Comparison of ENCODE assay signal across 26 cellular contexts in genomic region chr3:61612211-61612995, GRCh38. TPM values are rescaled to one million over a fixed set of nuclear protein-coding genes. Genes with fewer than 3 reads are reported as not detected.
DNase-seq lines count a peak whose midpoint lies in the region; ATAC-seq and TF ChIP-seq lines count a peak whose summit lies in the region.
"Had no signal": no experiment of that assay in that cellular context is flagged by ENCODE, and none has a peak within 500 bp of the region (broad histone marks: within the 10 kb centered on the region; RNA-seq: fewer than 3 reads in every experiment).

No MANE protein-coding gene starts in this region.

- no peaks in the 10 kb centered on the region for H3K4me1 Mint-ChIP-seq in activated CD4-positive, alpha-beta T cell treated with anti-CD3 and anti-CD28 coated beads, Interleukin-2, amount 10 ng/mL, durations not matched to agents 24 days and 14 days
- H3K4me1 Mint-ChIP-seq: activated CD8-positive, alpha-beta memory T cell treated with anti-CD3 and anti-CD28 coated beads, Interleukin-2, amount 10 ng/mL, durations not matched to agents 7 days and 5 days; activated naive CD8-positive, alpha-beta T cell treated with anti-CD3 and anti-CD28 coated beads, Interleukin-2, amount 50 U/mL, for 24 hours; CD4-positive, alpha-beta memory T cell; central memory CD8-positive, alpha-beta T cell; stimulated activated memory B cell treated with anti-CD40 and anti-IgM and Interleukin-4, amounts not matched to agents 10 μg/mL and 1 μg/mL and 100 μg/mL, for 72 hours had no signal

- H3K4me3 ChIP-seq in HEK293 (ENCODE audit: low read depth, low read length) (no peak overlapping the region), choroid plexus epithelial cell (ENCODE audit: low read depth, low read length) (no peak overlapping the region), right lobe of liver (no peak overlapping the region)
- H3K4me3 ChIP-seq: HAP-1, SJCRH30, thyroid gland had no signal

- TF ChIP-seq POLR2A in right lobe of liver (IDR thresholded peaks at IDR 0.05), result no peak

- intact Hi-C loops in right lobe of liver (cut with DNase I), result no loop called here
- intact Hi-C loops in activated CD4-positive, alpha-beta T cell treated with anti-CD3 and anti-CD28 coated beads, Interleukin-2, amount 10 ng/mL, durations not matched to agents 24 days and 14 days (cut with micrococcal nuclease), result no loop called here

- no peaks in the 10 kb centered on the region for H3K27me3 ChIP-seq in right lobe of liver
- H3K27me3 ChIP-seq: SJCRH30, thyroid gland had no signal

- CTCF ChIA-PET in HEK293 (lab: Yijun Ruan, JAX), result no interaction called here

- ATAC-seq in right lobe of liver, result peak; percentile 86 to 95 (median 89)
- ATAC-seq in GM18520 (IDR thresholded peaks at IDR 0.05; ENCODE audit: unreplicated experiment), result no peak
- ATAC-seq: activated CD8-positive, alpha-beta memory T cell treated with anti-CD3 and anti-CD28 coated beads, Interleukin-2, amount 10 ng/mL, durations not matched to agents 7 days and 5 days; activated naive CD8-positive, alpha-beta T cell treated with anti-CD3 and anti-CD28 coated beads, Interleukin-2, amount 50 U/mL, for 24 hours; stimulated activated memory B cell treated with anti-CD40 and anti-IgM and Interleukin-4, amounts not matched to agents 10 μg/mL and 1 μg/mL and 100 μg/mL, for 72 hours had no signal

- H3K27ac Mint-ChIP-seq in activated CD4-positive, alpha-beta T cell treated with anti-CD3 and anti-CD28 coated beads, Interleukin-2, amount 10 ng/mL, durations not matched to agents 24 days and 14 days, result no peak overlapping the region
- H3K27ac Mint-ChIP-seq: activated CD8-positive, alpha-beta memory T cell treated with anti-CD3 and anti-CD28 coated beads, Interleukin-2, amount 10 ng/mL, durations not matched to agents 7 days and 5 days; activated naive CD8-positive, alpha-beta T cell treated with anti-CD3 and anti-CD28 coated beads, Interleukin-2, amount 50 U/mL, for 24 hours; activated T-helper 2 cell treated with anti-CD3 and anti-CD28 coated beads, Interferon-gamma antibody, Interleukin-2, Interleukin-4, amounts not matched to agents 10 μg/mL and 5 μg/mL and 100 μg/mL, durations not matched to agents 14 hours and 24 hours and 36 hours; CD4-positive, alpha-beta memory T cell; stimulated activated memory B cell treated with anti-CD40 and anti-IgM and Interleukin-4, amounts not matched to agents 10 μg/mL and 1 μg/mL and 100 μg/mL, for 72 hours; T-helper 2 cell treated with Interferon-gamma antibody and Interleukin-4, amounts not matched to agents 5 μg/mL and 100 μg/mL, for 36 hours had no signal

- no peaks in the 10 kb centered on the region for H3K36me3 ChIP-seq in HEK293 (ENCODE audit: control insufficient read depth in 2 of 2, insufficient read depth in 1 of 2, low read length in 2 of 2)
- H3K36me3 ChIP-seq in right lobe of liver, result no peaks in the 10 kb centered on the region
- H3K36me3 ChIP-seq: HAP-1, SJCRH30, thyroid gland had no signal

- H3K27ac ChIP-seq in HEK293 (ENCODE audit: extremely low read depth, low read depth, low read length) (no peak overlapping the region), right lobe of liver (no peak overlapping the region)
- H3K27ac ChIP-seq: KMS-11, SJCRH30, thyroid gland had no signal

- no peaks in the 10 kb centered on the region for H3K4me1 ChIP-seq in HEK293 (ENCODE audit: control insufficient read depth, insufficient read depth, low read length)
- peaks cover 0 to 29% (median 0%) of the 10 kb centered on the region in 4 donors for H3K4me1 ChIP-seq in right lobe of liver
- H3K4me1 ChIP-seq: SJCRH30 had no signal

- POLR2A ChIA-PET in HEK293 (lab: Yijun Ruan, JAX), result no interaction called here

- TF ChIP-seq CTCF in HEK293 (tag by site-specific recombination; IDR thresholded peaks at IDR 0.05), result no peak
- no peak for TF ChIP-seq CTCF in choroid plexus epithelial cell (conservative IDR thresholded peaks at IDR 0.05; ENCODE audit: low read depth, low read length)
- no peak for TF ChIP-seq CTCF in right lobe of liver (IDR thresholded peaks at IDR 0.05)

- DNase-seq in ACHN (peak; percentile 27), choroid plexus epithelial cell (ENCODE audit: low read depth) (peak; percentile 91), right lobe of liver (peak in 1 of 3 donors; percentile 59), NCI-H748 (lab: John Stamatoyannopoulos, UW; ENCODE audit: unreplicated experiment) (no peak), NCI-H1092 treated with DMSO at 0.1 percent for 48 hours (lab: John Stamatoyannopoulos, UW) (no peak)
- DNase-seq in activated CD4-positive, alpha-beta T cell treated with anti-CD3 and anti-CD28 coated beads, Interleukin-2, amount 10 ng/mL, durations not matched to agents 24 days and 14 days, result no peak
- DNase-seq: activated CD4-positive, alpha-beta T cell treated with anti-CD3 and anti-CD28 coated beads for 1 hour; activated CD8-positive, alpha-beta memory T cell treated with anti-CD3 and anti-CD28 coated beads, Interleukin-2, amount 10 ng/mL, durations not matched to agents 7 days and 5 days; activated naive CD8-positive, alpha-beta T cell treated with anti-CD3 and anti-CD28 coated beads, Interleukin-2, amount 50 U/mL, for 24 hours; CD4-positive, alpha-beta memory T cell; effector CD4-positive, alpha-beta T cell; hippocampal formation; kidney glomerular epithelial cell; NCI-H1105; NCI-H748 treated with DMSO at 0.1 percent for 48 hours; OCI-M1; SJCRH30; thyroid gland had no signal

- no peaks in the 10 kb centered on the region for H3K9me3 Mint-ChIP-seq in activated CD4-positive, alpha-beta T cell treated with anti-CD3 and anti-CD28 coated beads, Interleukin-2, amount 10 ng/mL, durations not matched to agents 24 days and 14 days
- H3K9me3 Mint-ChIP-seq: activated naive CD8-positive, alpha-beta T cell treated with anti-CD3 and anti-CD28 coated beads, Interleukin-2, amount 50 U/mL, for 24 hours; activated T-helper 2 cell treated with anti-CD3 and anti-CD28 coated beads, Interferon-gamma antibody, Interleukin-2, Interleukin-4, amounts not matched to agents 10 μg/mL and 5 μg/mL and 100 μg/mL, durations not matched to agents 14 hours and 24 hours and 36 hours; T-helper 2 cell treated with Interferon-gamma antibody and Interleukin-4, amounts not matched to agents 5 μg/mL and 100 μg/mL, for 36 hours had no signal

- H3K9me3 ChIP-seq in HEK293 (ENCODE audit: control insufficient read depth, insufficient read depth, low read depth, low read length), result no peaks in the 10 kb centered on the region
- H3K9me3 ChIP-seq in right lobe of liver, result no peaks in the 10 kb centered on the region
- H3K9me3 ChIP-seq: HAP-1, SJCRH30, thyroid gland had no signal

- H3K4me3 Mint-ChIP-seq in activated CD4-positive, alpha-beta T cell treated with anti-CD3 and anti-CD28 coated beads, Interleukin-2, amount 10 ng/mL, durations not matched to agents 24 days and 14 days, result no peak overlapping the region
- H3K4me3 Mint-ChIP-seq: activated CD8-positive, alpha-beta memory T cell treated with anti-CD3 and anti-CD28 coated beads, Interleukin-2, amount 10 ng/mL, durations not matched to agents 7 days and 5 days; activated naive CD8-positive, alpha-beta T cell treated with anti-CD3 and anti-CD28 coated beads, Interleukin-2, amount 50 U/mL, for 24 hours; CD4-positive, alpha-beta memory T cell; central memory CD8-positive, alpha-beta T cell; stimulated activated memory B cell treated with anti-CD40 and anti-IgM and Interleukin-4, amounts not matched to agents 10 μg/mL and 1 μg/mL and 100 μg/mL, for 72 hours; T-helper 2 cell treated with Interferon-gamma antibody and Interleukin-4, amounts not matched to agents 5 μg/mL and 100 μg/mL, for 36 hours had no signal

- no peaks in the 10 kb centered on the region for H3K36me3 Mint-ChIP-seq in activated CD4-positive, alpha-beta T cell treated with anti-CD3 and anti-CD28 coated beads, Interleukin-2, amount 10 ng/mL, durations not matched to agents 24 days and 14 days (ENCODE audit: low read depth)
- H3K36me3 Mint-ChIP-seq: activated CD8-positive, alpha-beta memory T cell treated with anti-CD3 and anti-CD28 coated beads, Interleukin-2, amount 10 ng/mL, durations not matched to agents 7 days and 5 days; CD4-positive, alpha-beta memory T cell; stimulated activated memory B cell treated with anti-CD40 and anti-IgM and Interleukin-4, amounts not matched to agents 10 μg/mL and 1 μg/mL and 100 μg/mL, for 72 hours had no signal

- in situ Hi-C loops in ACHN (cut with HindIII; ENCODE audit: low pct_ligation_motif_present, low pct_unique_long_range_greater_than_20kb, low sequenced_read_pairs), result no loop called here

- no peaks in the 10 kb centered on the region for H3K27me3 Mint-ChIP-seq in activated CD4-positive, alpha-beta T cell treated with anti-CD3 and anti-CD28 coated beads, Interleukin-2, amount 10 ng/mL, durations not matched to agents 24 days and 14 days
- H3K27me3 Mint-ChIP-seq: activated CD8-positive, alpha-beta memory T cell treated with anti-CD3 and anti-CD28 coated beads, Interleukin-2, amount 10 ng/mL, durations not matched to agents 7 days and 5 days; CD4-positive, alpha-beta memory T cell; central memory CD8-positive, alpha-beta T cell; stimulated activated memory B cell treated with anti-CD40 and anti-IgM and Interleukin-4, amounts not matched to agents 10 μg/mL and 1 μg/mL and 100 μg/mL, for 72 hours had no signal

- 48% methylated on average over 7 of the region's 9 CpGs for WGBS in right lobe of liver (ENCODE audit: insufficient coverage, low coverage, low lambda C conversion rate, missing lambda C conversion rate)

TF ChIP-seq in HEK293, 187 proteins besides CTCF, POLR2A, EP300 and RAD21:
- no peak for TF ChIP-seq SP3 (tag by site-specific recombination; IDR thresholded peaks at IDR 0.05)
- peak; percentile 55; the same call in 1 of the 2 replicates for TF ChIP-seq ZSCAN4 (tag by site-specific recombination; IDR thresholded peaks at IDR 0.05)
- TF ChIP-seq ZBTB17 (tag by site-specific recombination; IDR thresholded peaks at IDR 0.05), result peak; percentile 26; the same call in 1 of the 2 replicates

RNA-seq across cellular contexts. Expression of gene PTPRG, which starts 51.0 kb away (rescaled TPM):
- 10 to 100 TPM; 11.7 to 27.8 (median 14.7) TPM for total RNA-seq in right lobe of liver
- 4.2 and 4.6 TPM in 2 replicates for total RNA-seq in activated CD4-positive, alpha-beta T cell treated with anti-CD3 and anti-CD28 coated beads, Interleukin-2, amount 10 ng/mL, durations not matched to agents 24 days and 14 days
- total RNA-seq: CD4-positive, alpha-beta memory T cell had no signal

Comparison
In these comparisons a context has a peak if more than half of its experiments do, and no peak if none do; other contexts are left out.
1. DNase-seq: peak in ACHN (single experiment) and choroid plexus epithelial cell (single experiment); none in NCI-H748 (single experiment), NCI-H1092 treated with DMSO at 0.1 percent for 48 hours (single experiment) and activated CD4-positive, alpha-beta T cell treated with anti-CD3 and anti-CD28 coated beads, Interleukin-2, amount 10 ng/mL, durations not matched to agents 24 days and 14 days (single experiment).